In the genomic region with DNA sequence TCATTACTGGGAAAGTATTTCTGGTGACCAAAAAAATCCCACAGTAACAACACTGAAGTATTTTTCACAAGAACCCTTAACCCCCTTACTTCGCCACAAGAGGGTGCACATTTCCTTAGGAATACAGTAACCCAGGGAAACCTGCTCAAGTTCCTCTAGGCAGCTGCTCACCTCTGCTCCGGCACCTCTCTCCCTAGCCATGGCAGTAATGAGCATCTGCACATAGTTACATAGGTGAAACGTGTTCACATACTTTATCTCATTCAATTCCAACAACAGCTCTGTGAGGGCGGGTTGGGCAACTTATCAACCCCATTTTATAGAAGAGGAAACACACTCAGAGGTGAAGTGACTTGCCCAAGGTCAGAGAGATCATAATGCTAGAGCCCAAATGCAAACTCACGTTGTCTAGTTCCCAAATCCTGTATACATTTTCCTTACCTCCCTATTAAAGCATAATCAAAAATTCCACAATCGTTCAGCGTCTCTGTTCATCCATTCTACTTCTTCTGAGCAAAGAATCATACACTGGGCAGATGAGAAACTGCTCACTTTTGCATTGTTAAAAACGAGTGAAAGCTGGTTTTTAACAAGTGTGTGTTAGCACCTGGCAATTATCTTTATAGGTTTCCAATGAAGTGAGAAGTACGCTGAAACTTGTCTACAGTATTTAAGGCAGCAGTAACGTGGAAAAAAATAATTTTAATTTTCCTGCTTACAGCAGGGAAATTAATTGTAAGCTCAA, we compare ENCODE assay signal across 8 cellular contexts.
A peak's percentile ranks its signal among the peaks of the same experiment; 100 is the strongest.
DNase-seq lines count a peak whose midpoint lies in the region; ATAC-seq, FAIRE-seq and TF ChIP-seq lines count a peak whose summit lies in the region.

No MANE protein-coding gene starts in this region.

- H3K4me2 ChIP-seq in A549, result no peak overlapping the region

- TF ChIP-seq EP300 in A549 (IDR thresholded peaks at IDR 0.05), result no peak

- POLR2A ChIA-PET in A549 (lab: Yijun Ruan, JAX), result interaction anchor here (0.5 kb wide), 1 partner anchor 180 kb away, joined by 4 read pairs; no protein-coding TSS in a partner anchor

- no peaks in the 10 kb centered on the region for H3K9me3 ChIP-seq in A549

- H3K4me3 ChIP-seq in A549, result no peak overlapping the region

- peaks cover 46% of the 10 kb centered on the region for H3K4me1 ChIP-seq in A549

- whole genome bisulfite sequencing in A549 (ENCODE audit: missing lambda C conversion rate), result 43% methylated on average over 10 of the region's 10 CpGs

- DNase-seq in A549 (ENCODE audit: low read depth in 1 of 2, low spot score in 1 of 2) (peak; percentile 71 to 82), GM03348 (ENCODE audit: low spot score) (peak; percentile 74), NCI-H146 (lab: John Stamatoyannopoulos, UW) (peak; percentile 76), T1000 (lab: John Stamatoyannopoulos, UW) (peak; percentile 39), glomerular endothelial cell (ENCODE audit: extremely low read depth, low read depth, low spot score) (peak; percentile 80), renal cortical epithelial cell (ENCODE audit: low read depth) (peak; percentile 91), cerebellar nuclear complex (lab: John Stamatoyannopoulos, UW) (no peak)

- peak; percentile 67 for TF ChIP-seq CTCF in A549 (IDR thresholded peaks at IDR 0.05)

- no peak for TF ChIP-seq POLR2A in A549 (IDR thresholded peaks at IDR 0.05; ENCODE audit: low read length)

- no peak overlapping the region for H3K27ac ChIP-seq in A549

- peak; percentile 80 to 83 for TF ChIP-seq RAD21 in A549 (conservative IDR thresholded peaks at IDR 0.05 in 1 of 2, IDR thresholded peaks at IDR 0.05 in 1 of 2)

- CTCF ChIA-PET in A549 (lab: Yijun Ruan, JAX), result interaction anchor here (0.6 to 7.3 kb wide), 28 partner anchors 8 to 249 kb away, joined by 3 to 52 read pairs (median 5); no protein-coding TSS in a partner anchor

- no peak for FAIRE-seq in A549 (lab: Jason Lieb, UNC)

- peak; percentile 92 for ATAC-seq in A549
- ATAC-seq in GM18511 (IDR thresholded peaks at IDR 0.05; ENCODE audit: unreplicated experiment), result no peak

TF ChIP-seq in A549, 52 proteins besides CTCF, POLR2A, EP300 and RAD21:
- no peak for TF ChIP-seq CBX8 (IDR thresholded peaks at IDR 0.05)
- peak; percentile 75 for TF ChIP-seq SMC3 (IDR thresholded peaks at IDR 0.05)
- TF ChIP-seq TP53 (CRISPR knock-in tag; IDR thresholded peaks at IDR 0.05), result no peak
- TF ChIP-seq KDM1A (IDR thresholded peaks at IDR 0.05; ENCODE audit: low read depth), result no peak
- no peak for TF ChIP-seq RFX5 (IDR thresholded peaks at IDR 0.05)
- no peak for TF ChIP-seq RARB (CRISPR knock-in tag; IDR thresholded peaks at IDR 0.05)

Comparison
In these comparisons a context has a peak if more than half of its experiments do, and no peak if none do; other contexts are left out.
1. DNase-seq: peak in A549 (2 of 2), GM03348 (single experiment), NCI-H146 (single experiment), T1000 (single experiment), glomerular endothelial cell (single experiment) and renal cortical epithelial cell (single experiment); none in cerebellar nuclear complex (0 of 2).